In genomic region chr3:143769663-143770062, GRCh38 we compare ENCODE assay signal across 18 cellular contexts.
A peak's percentile ranks its signal among the peaks of the same experiment; 100 is the strongest.
DNase-seq lines count a peak whose midpoint lies in the region; ATAC-seq and TF ChIP-seq lines count a peak whose summit lies in the region.
"Had no signal": no experiment of that assay in that cellular context is flagged by ENCODE, and none has a peak within 500 bp of the region (broad histone marks: within the 10 kb centered on the region; RNA-seq: fewer than 3 reads in every experiment).

No MANE protein-coding gene starts in this region.

- no peak overlapping the region for H3K27ac ChIP-seq in mammary epithelial cell (ENCODE audit: insufficient read depth, low read depth, low read length)
- H3K27ac ChIP-seq in trophoblast cell (ENCODE audit: low read depth, low read length) = no peak overlapping the region
- H3K27ac ChIP-seq: SK-N-MC had no signal

- H3K27ac Mint-ChIP-seq in MCF 10A (ENCODE audit: low read depth, unreplicated experiment) = no peak overlapping the region
- no peak overlapping the region for H3K27ac Mint-ChIP-seq in activated CD8-positive, alpha-beta T cell treated with anti-CD3 and anti-CD28 coated beads, Interleukin-2, amount 10 ng/mL, durations not matched to agents 7 days and 5 days
- H3K27ac Mint-ChIP-seq: activated naive CD8-positive, alpha-beta T cell treated with anti-CD3 and anti-CD28 coated beads, Interleukin-2, amount 10 ng/mL, durations not matched to agents 7 days and 5 days had no signal

- H2AFZ ChIP-seq in mammary epithelial cell (ENCODE audit: low read depth, low read length) (no peak overlapping the region), trophoblast cell (ENCODE audit: insufficient read depth, low read length, poor library complexity) (no peak overlapping the region)

- POLR2A ChIA-PET in MCF 10A (lab: Yijun Ruan, JAX) = no interaction called here
- POLR2A ChIA-PET in activated CD8-positive, alpha-beta T cell treated with anti-CD3 and anti-CD28 coated beads, Interleukin-2, amount 10 ng/mL, durations not matched to agents 7 days and 5 days (lab: Charles Lee) = no interaction called here

- no peaks in the 10 kb centered on the region for H3K9me3 Mint-ChIP-seq in MCF 10A (ENCODE audit: unreplicated experiment)
- H3K9me3 Mint-ChIP-seq in activated CD8-positive, alpha-beta T cell treated with anti-CD3 and anti-CD28 coated beads, Interleukin-2, amount 10 ng/mL, durations not matched to agents 7 days and 5 days (ENCODE audit: insufficient read depth) = no peaks in the 10 kb centered on the region
- H3K9me3 Mint-ChIP-seq: activated naive CD8-positive, alpha-beta T cell treated with anti-CD3 and anti-CD28 coated beads, Interleukin-2, amount 10 ng/mL, durations not matched to agents 7 days and 5 days had no signal

- H3K4me3 ChIP-seq in mammary epithelial cell (replicated peaks in 1 of 3; ENCODE audit: insufficient read depth in 1 of 3, low read depth in 2 of 3, low read length in 3 of 3) = no peak overlapping the region
- H3K4me3 ChIP-seq in trophoblast cell (ENCODE audit: low read depth, low read length) = no peak overlapping the region
- H3K4me3 ChIP-seq: heart left ventricle, K562, SK-N-MC had no signal

- no peak overlapping the region for H4K8ac ChIP-seq in trophoblast cell (ENCODE audit: low read depth, low read length)

- no peak overlapping the region for H4K12ac ChIP-seq in trophoblast cell (ENCODE audit: low read depth, low read length)

- no peak overlapping the region for H3K4me2 ChIP-seq in mammary epithelial cell (ENCODE audit: insufficient read depth, low read depth, low read length)
- no peak overlapping the region for H3K4me2 ChIP-seq in trophoblast cell (ENCODE audit: low read length)

- dilution Hi-C loops in mammary epithelial cell (cut with HindIII; ENCODE audit: low sequenced_read_pairs) = no loop called here

- H3K4me3 Mint-ChIP-seq in MCF 10A (ENCODE audit: unreplicated experiment) = no peak overlapping the region
- no peak overlapping the region for H3K4me3 Mint-ChIP-seq in activated CD8-positive, alpha-beta T cell treated with anti-CD3 and anti-CD28 coated beads, Interleukin-2, amount 10 ng/mL, durations not matched to agents 7 days and 5 days
- H3K4me3 Mint-ChIP-seq: activated naive CD8-positive, alpha-beta T cell treated with anti-CD3 and anti-CD28 coated beads, Interleukin-2, amount 10 ng/mL, durations not matched to agents 7 days and 5 days had no signal

- no peak overlapping the region for H3K14ac ChIP-seq in trophoblast cell (ENCODE audit: low read length)

- no peaks in the 10 kb centered on the region for H3K79me2 ChIP-seq in mammary epithelial cell (ENCODE audit: insufficient read depth, low read length)
- H3K79me2 ChIP-seq in trophoblast cell (ENCODE audit: control insufficient read depth, insufficient read depth, low read length, poor library complexity) = no peaks in the 10 kb centered on the region

- H3K4me1 ChIP-seq in mammary epithelial cell (ENCODE audit: insufficient read depth, low read length) = peaks cover 9% of the 10 kb centered on the region
- H3K4me1 ChIP-seq in trophoblast cell (ENCODE audit: control insufficient read depth in 1 of 2, insufficient read depth in 2 of 2, low read length in 2 of 2) = no peaks in the 10 kb centered on the region

- intact Hi-C loops in MCF 10A (cut with micrococcal nuclease) (loop anchor here (10.0 kb wide), 1 partner anchor 1005 kb away; no protein-coding TSS in a partner anchor), mammary epithelial cell (cut with micrococcal nuclease) (loop anchor here (10.0 kb wide), 1 partner anchor 1995 kb away; no protein-coding TSS in a partner anchor)

- H4K91ac ChIP-seq in trophoblast cell (ENCODE audit: low read depth, low read length) = no peak overlapping the region

- H3K9ac ChIP-seq in mammary epithelial cell (ENCODE audit: insufficient read depth, low read length) (no peak overlapping the region), trophoblast cell (ENCODE audit: low read length) (no peak overlapping the region)

- H3K18ac ChIP-seq in trophoblast cell (ENCODE audit: low read length) = no peak overlapping the region

- H2BK5ac ChIP-seq in trophoblast cell (ENCODE audit: low read depth, low read length, poor library complexity) = no peak overlapping the region

- H3K36me3 ChIP-seq in mammary epithelial cell (ENCODE audit: insufficient read depth, low read length) (no peaks in the 10 kb centered on the region), trophoblast cell (ENCODE audit: control insufficient read depth in 1 of 2, insufficient read depth in 2 of 2, low read length in 2 of 2) (no peaks in the 10 kb centered on the region)
- H3K36me3 ChIP-seq: heart left ventricle had no signal

- no peaks in the 10 kb centered on the region for H4K20me1 ChIP-seq in mammary epithelial cell (ENCODE audit: insufficient read depth, low read length)

- H3K4me1 Mint-ChIP-seq in MCF 10A (ENCODE audit: insufficient read depth, unreplicated experiment) = no peaks in the 10 kb centered on the region
- H3K4me1 Mint-ChIP-seq in activated CD8-positive, alpha-beta T cell treated with anti-CD3 and anti-CD28 coated beads, Interleukin-2, amount 10 ng/mL, durations not matched to agents 7 days and 5 days (ENCODE audit: low read depth) = no peaks in the 10 kb centered on the region

- no peak for ATAC-seq in GM21528 (IDR thresholded peaks at IDR 0.05; ENCODE audit: low FRiP score, unreplicated experiment)
- no peak for ATAC-seq in activated CD8-positive, alpha-beta T cell treated with anti-CD3 and anti-CD28 coated beads, Interleukin-2, amount 10 ng/mL, durations not matched to agents 7 days and 5 days
- ATAC-seq: K562 had no signal

- no peaks in the 10 kb centered on the region for H3K36me3 Mint-ChIP-seq in MCF 10A (ENCODE audit: insufficient read depth, unreplicated experiment)
- H3K36me3 Mint-ChIP-seq in activated CD8-positive, alpha-beta T cell treated with anti-CD3 and anti-CD28 coated beads, Interleukin-2, amount 10 ng/mL, durations not matched to agents 7 days and 5 days (ENCODE audit: low read depth) = no peaks in the 10 kb centered on the region
- H3K36me3 Mint-ChIP-seq: activated naive CD8-positive, alpha-beta T cell treated with anti-CD3 and anti-CD28 coated beads, Interleukin-2, amount 10 ng/mL, durations not matched to agents 7 days and 5 days had no signal

- no peaks in the 10 kb centered on the region for H3K27me3 Mint-ChIP-seq in MCF 10A (ENCODE audit: insufficient read depth, unreplicated experiment)
- no peaks in the 10 kb centered on the region for H3K27me3 Mint-ChIP-seq in activated CD8-positive, alpha-beta T cell treated with anti-CD3 and anti-CD28 coated beads, Interleukin-2, amount 10 ng/mL, durations not matched to agents 7 days and 5 days (ENCODE audit: low read depth)
- H3K27me3 Mint-ChIP-seq: activated naive CD8-positive, alpha-beta T cell treated with anti-CD3 and anti-CD28 coated beads, Interleukin-2, amount 10 ng/mL, durations not matched to agents 7 days and 5 days had no signal

- H3K9me3 ChIP-seq in mammary epithelial cell (replicated peaks; ENCODE audit: insufficient read depth, low read length) = no peaks in the 10 kb centered on the region
- no peaks in the 10 kb centered on the region for H3K9me3 ChIP-seq in trophoblast cell (ENCODE audit: insufficient read depth, low read depth, low read length)
- H3K9me3 ChIP-seq: heart left ventricle had no signal

- in situ Hi-C loops in mammary epithelial cell (cut with MboI; ENCODE audit: low sequenced_read_pairs in 2 of 2) = loop anchor here in 1 of 2 donors (25.0 kb wide), 1 partner anchor 332 kb away; no protein-coding TSS in a partner anchor

- DNase-seq in MCF 10A (ENCODE audit: unreplicated experiment) (peak; percentile 30), mammary epithelial cell (no peak), NCI-H2171 treated with DMSO at 0.1 percent for 48 hours (lab: John Stamatoyannopoulos, UW) (peak; percentile 63), fibroblast of gingiva (ENCODE audit: low read depth) (peak; percentile 95), smooth muscle cell of the brain vasculature (ENCODE audit: low read depth, low spot score) (peak; percentile 67), trophoblast cell (no peak)
- no peak for DNase-seq in activated CD8-positive, alpha-beta T cell treated with anti-CD3 and anti-CD28 coated beads, Interleukin-2, amount 10 ng/mL, durations not matched to agents 7 days and 5 days
- DNase-seq: activated CD4-positive, alpha-beta T cell treated with anti-CD3 and anti-CD28 coated beads, Interleukin-2, amount 50 U/mL, for 48 hours; activated naive CD8-positive, alpha-beta T cell treated with anti-CD3 and anti-CD28 coated beads, Interleukin-2, amount 10 ng/mL, durations not matched to agents 7 days and 5 days; activated T-cell treated with anti-CD3 and anti-CD28 coated beads, Interleukin-2, amount 50 U/mL, for 48 hours; AML-193; cerebellar nuclear complex; heart left ventricle; NCI-H1105; nucleus accumbens had no signal

- BruUV-seq in MCF 10A (replicated peaks; lab: Mats Ljungman, UMichigan) (no TSS peak), mammary epithelial cell (replicated peaks; lab: Mats Ljungman, UMichigan) (no TSS peak)

- 67% methylated on average over 1 of the region's 1 CpG for WGBS in mammary epithelial cell (ENCODE audit: low coverage, missing lambda C conversion rate)
- WGBS in trophoblast cell (ENCODE audit: extremely low coverage, insufficient coverage, insufficient read length) = no CpG with 5 or more reads among the region's 1 CpG

- no peak for TF ChIP-seq CTCF in MCF 10A (IDR thresholded peaks at IDR 0.05; ENCODE audit: unreplicated experiment)
- no peak for TF ChIP-seq CTCF in mammary epithelial cell (conservative IDR thresholded peaks at IDR 0.05 in 1 of 2, IDR thresholded peaks at IDR 0.05 in 1 of 2; ENCODE audit: extremely low read depth in 1 of 2, insufficient read depth in 1 of 2, low read depth in 1 of 2, low read length in 2 of 2)

- H3K23ac ChIP-seq in trophoblast cell (ENCODE audit: low read length) = no peak overlapping the region

- no peaks in the 10 kb centered on the region for H3K79me1 ChIP-seq in trophoblast cell (ENCODE audit: low read length)

- no peak overlapping the region for H2BK120ac ChIP-seq in trophoblast cell (ENCODE audit: insufficient read depth, low read length, poor library complexity)

- H3K4ac ChIP-seq in trophoblast cell (ENCODE audit: low read depth, low read length) = no peak overlapping the region

- CTCF ChIA-PET in MCF 10A (lab: Yijun Ruan, JAX) (interaction anchor here (0.7 to 1.0 kb wide), 3 partner anchors 14 to 582 kb away, joined by 3 read pairs; no protein-coding TSS in a partner anchor), mammary epithelial cell (lab: Charles Lee; ENCODE audit: low non-redundant PET) (no interaction called here)
- CTCF ChIA-PET in activated CD8-positive, alpha-beta T cell treated with anti-CD3 and anti-CD28 coated beads, Interleukin-2, amount 10 ng/mL, durations not matched to agents 7 days and 5 days (lab: Charles Lee) = no interaction called here

- no peaks in the 10 kb centered on the region for H3K27me3 ChIP-seq in mammary epithelial cell (ENCODE audit: insufficient read depth, low read length)
- no peaks in the 10 kb centered on the region for H3K27me3 ChIP-seq in trophoblast cell (ENCODE audit: insufficient read depth, low read length)
- H3K27me3 ChIP-seq: heart left ventricle had no signal

- H2BK12ac ChIP-seq in trophoblast cell (ENCODE audit: low read length) = no peak overlapping the region

- H2AK5ac ChIP-seq in trophoblast cell (ENCODE audit: low read length) = no peak overlapping the region

Comparison
In these comparisons a context has a peak if more than half of its experiments do, and no peak if none do; other contexts are left out.
1. DNase-seq: peak in MCF 10A (single experiment), NCI-H2171 treated with DMSO at 0.1 percent for 48 hours (single experiment), fibroblast of gingiva (single experiment) and smooth muscle cell of the brain vasculature (single experiment); none in mammary epithelial cell (single experiment), trophoblast cell (0 of 2) and activated CD8-positive, alpha-beta T cell treated with anti-CD3 and anti-CD28 coated beads, Interleukin-2, amount 10 ng/mL, durations not matched to agents 7 days and 5 days (single experiment).